ENCODE assay signal across 8 cellular contexts in the genomic region with DNA sequence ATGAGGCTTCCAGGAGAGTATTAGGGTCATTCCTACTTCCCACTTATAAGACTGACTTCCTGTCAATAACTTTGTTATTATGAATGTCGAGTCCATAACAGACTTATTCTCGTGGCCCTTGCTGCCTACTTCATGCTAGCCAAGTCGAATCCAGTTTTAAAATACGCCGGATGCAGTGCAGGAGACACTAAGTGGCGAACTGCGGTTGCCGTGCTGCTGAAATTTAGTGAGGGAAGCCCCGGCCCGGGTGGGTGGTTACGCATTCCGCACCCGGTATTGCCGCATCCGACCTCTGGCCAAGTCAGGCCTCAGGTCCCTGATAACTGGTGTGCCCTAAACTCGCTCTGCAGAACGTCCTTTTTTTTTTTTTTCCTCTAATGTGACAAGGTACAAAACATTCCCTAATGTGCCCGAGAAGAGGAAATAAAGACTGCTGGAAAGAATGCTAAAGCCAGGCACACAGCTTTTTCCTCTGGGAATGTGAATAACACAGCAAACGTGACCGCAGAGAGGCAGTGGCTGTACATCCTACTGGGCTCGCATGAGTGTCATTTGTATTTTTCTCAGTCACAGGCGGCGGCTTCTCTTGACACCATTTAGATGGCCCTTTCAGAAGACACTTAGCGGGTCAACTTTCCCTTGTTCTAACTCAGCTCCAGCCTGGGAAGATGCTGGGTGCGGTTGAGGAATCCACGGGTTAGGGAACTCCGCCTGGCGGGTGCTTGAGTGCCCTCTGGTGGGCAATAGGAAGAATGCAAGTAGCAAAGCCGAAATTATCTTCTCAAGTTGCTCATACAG. TPM values are rescaled to one million over a fixed set of nuclear protein-coding genes. Genes with fewer than 3 reads are reported as not detected.
A peak's percentile ranks its signal among the peaks of the same experiment; 100 is the strongest.
DNase-seq lines count a peak whose midpoint lies in the region; ATAC-seq and TF ChIP-seq lines count a peak whose summit lies in the region.

No MANE protein-coding gene starts in this region.

- no peaks in the 10 kb centered on the region for H3K36me3 Mint-ChIP-seq in T-helper 17 cell (ENCODE audit: low read depth)
- peaks cover 0 to 8% (median 0%) of the 10 kb centered on the region in 3 donors for H3K36me3 Mint-ChIP-seq in immature natural killer cell

- peak overlapping the region; percentile 71 for H3K27ac Mint-ChIP-seq in T-helper 17 cell
- H3K27ac Mint-ChIP-seq in immature natural killer cell = peak overlapping the region; percentile 11 to 81 (median 66)

- H3K9me3 ChIP-seq in Karpas-422 (ENCODE audit: low read length) (no peaks in the 10 kb centered on the region), T-helper 17 cell (ENCODE audit: control insufficient read depth, low read length, poor library complexity, severe bottlenecking) (no peaks in the 10 kb centered on the region)

- DNase-seq in AG20443 (ENCODE audit: low spot score) (peak; percentile 89), GM13977 (ENCODE audit: low spot score) (peak; percentile 60), Karpas-422 (peak; percentile 78), T-helper 17 cell (peak; percentile 32 to 39 (median 34)), T47D (ENCODE audit: low read depth in 1 of 2, low spot score in 1 of 2) (peak; percentile 21 to 70), immature natural killer cell (peak; percentile 53 to 59 (median 58))

- in situ Hi-C loops in GM13977 (cut with MboI; ENCODE audit: low pct_unique_long_range_greater_than_20kb, low sequenced_read_pairs, unreplicated experiment) (no loop called here), T47D (cut with HindIII; ENCODE audit: low pct_unique_long_range_greater_than_20kb, low sequenced_read_pairs) (no loop called here)

- no peaks in the 10 kb centered on the region for H3K79me2 ChIP-seq in Karpas-422 (ENCODE audit: low read length)

- H3K4me1 ChIP-seq in Karpas-422 (ENCODE audit: low read length) = peaks cover 13% of the 10 kb centered on the region

- H4K20me1 ChIP-seq in Karpas-422 (ENCODE audit: insufficient read depth, low read depth, low read length) = no peaks in the 10 kb centered on the region

- TF ChIP-seq CTCF in GM13977 (IDR thresholded peaks at IDR 0.05; ENCODE audit: extremely low read depth, insufficient read depth, missing control alignments) = peak; percentile 87

- H3K9me3 Mint-ChIP-seq in immature natural killer cell = no peaks in the 10 kb centered on the region

- peak overlapping the region; percentile 68 for H2AFZ ChIP-seq in Karpas-422 (ENCODE audit: low read length)

- peak; percentile 86 for ATAC-seq in T-helper 17 cell
- ATAC-seq in GM19397 (IDR thresholded peaks at IDR 0.05; ENCODE audit: unreplicated experiment) = no peak

- H3K4me3 ChIP-seq in Karpas-422 (ENCODE audit: low read length) (peak overlapping the region; percentile 19; the same call in 1 of the 2 replicates), skin epidermis (no peak overlapping the region)

- H3K27me3 Mint-ChIP-seq in T-helper 17 cell = no peaks in the 10 kb centered on the region
- H3K27me3 Mint-ChIP-seq in immature natural killer cell (ENCODE audit: low read depth in 3 of 3) = peaks cover 0 to 7% (median 1%) of the 10 kb centered on the region in 3 donors

- H3K4me2 ChIP-seq in Karpas-422 (ENCODE audit: low read depth, low read length, poor library complexity, severe bottlenecking) = peak overlapping the region; percentile 56

- peak overlapping the region; percentile 14; the same call in 1 of the 2 replicates for H3K9ac ChIP-seq in Karpas-422 (ENCODE audit: low read length)

- no peaks in the 10 kb centered on the region for H3K36me3 ChIP-seq in Karpas-422 (ENCODE audit: insufficient read depth, low read length)

- peak overlapping the region; percentile 36 for H3K4me3 Mint-ChIP-seq in T-helper 17 cell
- H3K4me3 Mint-ChIP-seq in immature natural killer cell = peak overlapping the region; percentile 46 to 77 (median 72)

- H3K27ac ChIP-seq in Karpas-422 (ENCODE audit: low read length) (no peak overlapping the region), skin epidermis (peak overlapping the region in 16 of 21 experiments; percentile 3 to 74 (median 50))

- H3K9me2 ChIP-seq in Karpas-422 (replicated peaks; ENCODE audit: insufficient read depth, low read length) = no peaks in the 10 kb centered on the region

- H3K27me3 ChIP-seq in Karpas-422 (ENCODE audit: low read length) = no peaks in the 10 kb centered on the region

- peaks cover 16% of the 10 kb centered on the region for H3K4me1 Mint-ChIP-seq in T-helper 17 cell
- peaks cover 55 to 59% of the 10 kb centered on the region in 2 donors for H3K4me1 Mint-ChIP-seq in immature natural killer cell

RNA-seq across cellular contexts. Expression of a gene that starts 7.1 kb away (rescaled TPM):
- 9.0 and 15.8 TPM in 2 replicates for total RNA-seq in Karpas-422 (2014; rRNA removed; shearing (Covaris generic); ENCODE audit: low replicate concordance)
- 10 to 100 TPM; 28.5 to 32.4 TPM for total RNA-seq in T-helper 17 cell
- 10 to 100 TPM; 23.3 to 32.0 (median 30.9) TPM for polyA plus RNA-seq in immature natural killer cell

Comparison
In these comparisons a context has a peak if more than half of its experiments do, and no peak if none do; other contexts are left out.
1. DNase-seq: peak in every context shown above with its lines; median percentile 89 in AG20443; 78 in Karpas-422; 60 in GM13977; 58 in immature natural killer cell; 46 in T47D; 34 in T-helper 17 cell.